Comparison of ENCODE assay signal across 8 cellular contexts in the genomic region with DNA sequence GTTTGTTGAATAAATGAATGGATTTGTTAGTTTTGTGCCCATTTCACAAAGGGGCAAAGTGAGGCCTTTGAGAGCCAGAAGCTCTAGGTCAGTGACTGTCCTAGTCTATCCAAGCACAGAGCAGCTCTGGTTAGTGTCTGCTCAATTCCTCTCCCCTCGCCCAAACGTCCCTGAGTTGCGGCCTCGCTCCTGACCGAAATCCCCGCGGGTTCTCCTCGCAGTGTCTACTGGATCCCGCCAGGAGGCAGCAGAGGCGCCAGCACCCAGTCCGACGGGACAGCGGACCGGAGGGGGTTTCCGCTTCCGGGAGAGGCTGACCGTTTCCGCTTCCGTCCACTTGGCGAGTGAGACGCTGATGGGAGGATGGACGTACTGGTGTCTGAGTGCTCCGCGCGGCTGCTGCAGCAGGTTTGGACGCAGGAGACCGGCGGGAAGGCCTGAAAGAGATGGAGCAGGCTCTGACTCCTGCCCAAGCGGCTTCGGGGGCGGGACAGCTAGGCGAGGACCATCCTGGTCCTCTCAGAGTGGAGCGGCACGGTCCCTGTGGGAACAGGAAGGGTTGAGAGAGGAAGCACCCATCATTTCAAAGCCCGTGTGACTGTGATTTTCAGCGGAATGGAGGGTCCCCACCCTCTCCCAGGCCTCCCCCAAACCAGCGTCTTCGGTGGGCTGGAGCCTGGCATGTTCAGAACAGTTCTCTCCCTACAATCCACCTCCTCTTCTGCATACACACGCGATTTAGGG. TPM values are rescaled to one million over a fixed set of nuclear protein-coding genes. Genes with fewer than 3 reads are reported as not detected.
DNase-seq lines count a peak whose midpoint lies in the region; ATAC-seq, FAIRE-seq and TF ChIP-seq lines count a peak whose summit lies in the region.

Gene RARS1 (plus strand): TSS at position 336 of the 744 bp plus-strand sequence. CDS start 28 bp downstream, at position 364.

- peak within 1 kb of the TSS; percentile 90 for H2AFZ ChIP-seq in HepG2 (ENCODE audit: low read length)

- WGBS in HepG2 (ENCODE audit: low lambda C conversion rate): 10% methylated on average over 2 of the region's 40 CpGs

- H3K4me3 ChIP-seq in CD4-positive, alpha-beta memory T cell (ENCODE audit: low read length in 2 of 2): peak within 1 kb of the TSS; percentile 89 to 96
- H3K4me3 ChIP-seq in HepG2 (replicated peaks in 1 of 3; ENCODE audit: insufficient read depth in 1 of 3, low read depth in 2 of 3, low read length in 3 of 3): peak within 1 kb of the TSS; percentile 91 to 97 (median 95)

- TF ChIP-seq EP300 in HepG2 (IDR thresholded peaks at IDR 0.05; ENCODE audit: low read depth in 2 of 2, low read length in 2 of 2) (no peak), HepG2 (CRISPR knock-in tag; IDR thresholded peaks at IDR 0.05; ENCODE audit: borderline replicate concordance) (no peak)

- TF ChIP-seq RAD21 in HepG2 (CRISPR knock-in tag; IDR thresholded peaks at IDR 0.05): peak; percentile 81

- ATAC-seq in GM19397 (IDR thresholded peaks at IDR 0.05; ENCODE audit: unreplicated experiment) (peak; percentile 80), HG03571 (IDR thresholded peaks at IDR 0.05; ENCODE audit: unreplicated experiment) (peak; percentile 91), HepG2 (peak; percentile 97)

- H4K20me1 ChIP-seq in HepG2 (ENCODE audit: insufficient read depth, low read length): peaks cover 4% of the 10 kb centered on the region

- peak within 1 kb of the TSS; percentile 71 for H3K27ac ChIP-seq in CD4-positive, alpha-beta memory T cell (ENCODE audit: low read depth, low read length)
- peak within 1 kb of the TSS; percentile 36 for H3K27ac ChIP-seq in HepG2 (ENCODE audit: extremely low read length, insufficient read depth, low read length)

- H3K9me3 Mint-ChIP-seq in CD4-positive, alpha-beta memory T cell: no peaks in the 10 kb centered on the region

- H3K9me3 ChIP-seq in CD4-positive, alpha-beta memory T cell (ENCODE audit: control insufficient read depth in 1 of 2, low read length in 2 of 2): no peaks in the 10 kb centered on the region
- H3K9me3 ChIP-seq in HepG2 (ENCODE audit: low read length): no peaks in the 10 kb centered on the region

- TF ChIP-seq POLR2A in HepG2 (IDR thresholded peaks at IDR 0.05; ENCODE audit: insufficient read depth in 1 of 2, low read depth in 2 of 2, low read length in 2 of 2): peak; percentile 95 to 99

- H3K27ac Mint-ChIP-seq in CD4-positive, alpha-beta memory T cell: peak within 1 kb of the TSS; percentile 91 to 99 (median 97)

- intact Hi-C loops in CD4-positive, alpha-beta memory T cell (cut with micrococcal nuclease): loop anchor here (1.0 to 5.0 kb wide), 4 partner anchors 93 to 217 kb away; partner anchors contain the start of genes PANK3 and WWC1
- intact Hi-C loops in HepG2 (cut with micrococcal nuclease; ENCODE audit: unreplicated experiment): loop anchor here (1.0 to 10.0 kb wide), 2 partner anchors 88 to 217 kb away; partner anchors contain the start of gene PANK3

- no peaks in the 10 kb centered on the region for H3K27me3 ChIP-seq in CD4-positive, alpha-beta memory T cell (ENCODE audit: insufficient read depth, low read length)
- no peaks in the 10 kb centered on the region; a peak in 1 of 5 replicates for H3K27me3 ChIP-seq in HepG2 (ENCODE audit: control insufficient read depth in 1 of 2, insufficient read depth in 2 of 2, low read length in 2 of 2)

- H3K9ac ChIP-seq in HepG2 (ENCODE audit: insufficient read depth, low read depth, low read length): peak within 1 kb of the TSS; percentile 76

- peaks cover 18 to 43% of the 10 kb centered on the region in 2 donors for H3K36me3 Mint-ChIP-seq in CD4-positive, alpha-beta memory T cell

- peaks cover 23 to 50% (median 36%) of the 10 kb centered on the region in 4 donors for H3K4me1 Mint-ChIP-seq in CD4-positive, alpha-beta memory T cell

- BruUV-seq in HepG2 (replicated peaks; lab: Mats Ljungman, UMichigan): TSS peak; percentile 79

- peak; percentile 99 for TF ChIP-seq CTCF in HepG2 (CRISPR knock-in tag; IDR thresholded peaks at IDR 0.05)

- peak within 1 kb of the TSS; percentile 98 to 100 (median 99) for H3K4me3 Mint-ChIP-seq in CD4-positive, alpha-beta memory T cell

- FAIRE-seq in HepG2 (lab: Jason Lieb, UNC): peak; percentile 84

- peaks cover 29% of the 10 kb centered on the region for H3K79me2 ChIP-seq in HepG2 (ENCODE audit: insufficient read depth, low read length)

- peak; percentile 78 to 90 (median 81) for DNase-seq in CD4-positive, alpha-beta memory T cell
- DNase-seq in NCI-H774 (lab: John Stamatoyannopoulos, UW) (peak; percentile 93), dermis microvascular lymphatic vessel endothelial cell (ENCODE audit: low read depth in 2 of 2) (peak; percentile 88 to 96), HepG2 (ENCODE audit: low spot score) (peak; percentile 88)
- DNase-seq in activated CD4-positive, alpha-beta T cell treated with anti-CD3 and anti-CD28 coated beads, Interleukin-2, amount 50 U/mL, for 48 hours: peak; percentile 92 to 94
- peak; percentile 90 for DNase-seq in stimulated activated CD4-positive, alpha-beta T cell treated with anti-CD3 and anti-CD28 coated beads, Interleukin-4, amount 100 ng/mL, for 1 hour

- peaks cover 17% of the 10 kb centered on the region for H3K36me3 ChIP-seq in CD4-positive, alpha-beta memory T cell (ENCODE audit: insufficient read depth, low read length)
- H3K36me3 ChIP-seq in HepG2 (replicated peaks in 1 of 2; ENCODE audit: control insufficient read depth in 1 of 2, insufficient read depth in 2 of 2, low read length in 2 of 2): peaks cover 8 to 29% of the 10 kb centered on the region in 2 experiments

- peaks cover 13% of the 10 kb centered on the region for H3K4me1 ChIP-seq in CD4-positive, alpha-beta memory T cell (ENCODE audit: insufficient read depth, low read length)
- peaks cover 35% of the 10 kb centered on the region for H3K4me1 ChIP-seq in HepG2 (ENCODE audit: insufficient read depth, low read length)

- POLR2A ChIA-PET in CD4-positive, alpha-beta memory T cell (lab: Charles Lee; ENCODE audit: partially characterized antibody): interaction anchor here (0.9 to 1.6 kb wide), 4 partner anchors 9 to 1097 kb away, joined by 3 to 7 read pairs (median 4); partner anchors contain the start of genes PANK3 and SPDL1
- POLR2A ChIA-PET in HepG2 (lab: Yijun Ruan, JAX): interaction anchor here (1.7 kb wide), 1 partner anchor 105 kb away, joined by 5 read pairs; no protein-coding TSS in a partner anchor

- peak within 1 kb of the TSS; percentile 92 for H3K4me2 ChIP-seq in HepG2 (ENCODE audit: low read depth, low read length)

- peaks cover 0 to 5% of the 10 kb centered on the region in 2 donors for H3K27me3 Mint-ChIP-seq in CD4-positive, alpha-beta memory T cell

- CTCF ChIA-PET in CD4-positive, alpha-beta memory T cell (lab: Charles Lee; ENCODE audit: partially characterized antibody): interaction anchor here (0.7 to 1.9 kb wide), 12 partner anchors 9 to 216 kb away, joined by 3 to 10 read pairs (median 4); no protein-coding TSS in a partner anchor
- CTCF ChIA-PET in HepG2 (lab: Yijun Ruan, JAX; ENCODE audit: low intra/inter-chr PET ratio, low total read pairs): interaction anchor here (0.7 to 0.8 kb wide), 2 partner anchors 16 to 217 kb away, joined by 4 to 6 read pairs; no protein-coding TSS in a partner anchor

- in situ Hi-C loops in HepG2 (cut with HindIII; ENCODE audit: extremely low pct_ligation_motif_present, low pct_unique_long_range_greater_than_20kb): loop anchor here (10.0 kb wide), 1 partner anchor 222 kb away; no protein-coding TSS in a partner anchor

TF ChIP-seq in HepG2, 621 proteins besides CTCF, POLR2A, EP300 and RAD21 (continues in another document):
- no peak; the same call in 1 of the 2 replicates for TF ChIP-seq AHR (CRISPR knock-in tag; IDR thresholded peaks at IDR 0.05)

RNA-seq across cellular contexts. Expression of gene RARS1, which starts in this region (rescaled TPM):
- total RNA-seq in CD4-positive, alpha-beta memory T cell: 10 to 100 TPM; 82.5 to 82.8 TPM
- 10 to 100 TPM; 19.1 to 32.6 TPM for polyA plus RNA-seq in CD4-positive, alpha-beta memory T cell
- 71.7 and 92.4 TPM in 2 replicates for total RNA-seq in dermis microvascular lymphatic vessel endothelial cell
- total RNA-seq in HepG2 (2016; rRNA removed; fragmentation: Illumina TruSeq; extraction: Trizol): 170 and 234 TPM in 2 replicates
- total RNA-seq in HepG2 (2016; cell fraction: cytosol; rRNA removed; fragmentation: Illumina TruSeq; extraction: Trizol; ENCODE audit: low read depth): 347 and 378 TPM in 2 replicates
- 169 and 246 TPM in 2 replicates for total RNA-seq in HepG2 (2016; cell fraction: insoluble cytoplasmic fraction; rRNA removed; fragmentation: Illumina TruSeq; extraction: Trizol)
- total RNA-seq in HepG2 (2016; cell fraction: membrane; rRNA removed; fragmentation: Illumina TruSeq; extraction: Trizol): 105 and 124 TPM in 2 replicates
- 78.0 and 91.8 TPM in 2 replicates for total RNA-seq in HepG2 (2016; cell fraction: nucleus; rRNA removed; fragmentation: Illumina TruSeq; extraction: Trizol)
- polyA plus RNA-seq in HepG2 (2011; rRNA removed): 36.2 and 54.6 TPM in 2 replicates
- 17.7 and 23.7 TPM in 2 replicates for polyA plus RNA-seq in HepG2 (2011; cell fraction: cytosol; rRNA removed)
- 36.1 and 43.2 TPM in 2 replicates for polyA plus RNA-seq in HepG2 (2011; cell fraction: nucleus; rRNA removed)
- 54.2 and 68.7 TPM in 2 replicates for polyA plus RNA-seq in HepG2 (2012)
- 10.9 and 12.8 TPM in 2 replicates for polyA plus RNA-seq in HepG2 (2016; cell fraction: cytosol; fragmentation: Illumina TruSeq; extraction: Trizol; ENCODE audit: low read depth)
- 148 and 154 TPM in 2 replicates for polyA plus RNA-seq in HepG2 (2016; cell fraction: insoluble cytoplasmic fraction; fragmentation: Illumina TruSeq; extraction: Trizol; ENCODE audit: low read depth)
- 18.4 and 20.4 TPM in 2 replicates for polyA plus RNA-seq in HepG2 (2016; cell fraction: membrane; fragmentation: Illumina TruSeq; extraction: Trizol; ENCODE audit: low read depth)
- polyA plus RNA-seq in HepG2 (2016; cell fraction: nucleus; fragmentation: Illumina TruSeq; extraction: Trizol; ENCODE audit: insufficient read depth, low read depth): 93.6 and 93.7 TPM in 2 replicates
- polyA minus RNA-seq in HepG2 (2011; rRNA and poly(A)+ RNA removed; ENCODE audit: low replicate concordance): 9.9 and 30.3 TPM in 2 replicates
- polyA minus RNA-seq in HepG2 (2011; cell fraction: cytosol; rRNA and poly(A)+ RNA removed): 33.1 and 33.8 TPM in 2 replicates
- polyA minus RNA-seq in HepG2 (2011; cell fraction: nucleus; rRNA and poly(A)+ RNA removed): 68.4 and 69.3 TPM in 2 replicates

Comparison
In these comparisons a context has a peak if more than half of its experiments do, and no peak if none do; other contexts are left out.
1. Peak in every context shown above with its lines: DNase-seq, ATAC-seq, H3K4me3 ChIP-seq and H3K27ac ChIP-seq.